In the genomic region with DNA sequence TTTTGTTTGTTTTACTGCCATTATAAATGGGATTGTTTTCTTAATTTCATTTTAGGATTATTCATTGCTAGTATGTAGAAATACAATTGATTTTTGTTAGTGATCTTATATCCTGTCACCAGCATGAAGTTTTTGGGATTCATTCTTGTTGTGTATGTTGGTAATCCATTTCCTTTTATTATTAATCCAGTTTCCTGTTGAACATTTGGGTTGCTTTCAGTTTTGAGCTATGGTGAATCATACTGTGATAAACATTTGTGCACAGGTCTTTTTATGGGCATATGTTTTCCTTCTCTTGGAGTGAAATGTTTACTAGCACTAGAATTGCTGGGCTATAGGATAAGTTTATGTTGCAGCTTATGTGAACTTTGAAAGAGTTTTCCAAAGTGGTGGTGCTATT, we compare ENCODE assay signal across 13 cellular contexts.
A peak's percentile ranks its signal among the peaks of the same experiment; 100 is the strongest.
DNase-seq lines count a peak whose midpoint lies in the region; TF ChIP-seq lines count a peak whose summit lies in the region.
"Had no signal": no experiment of that assay in that cellular context is flagged by ENCODE, and none has a peak within 500 bp of the region (broad histone marks: within the 10 kb centered on the region; RNA-seq: fewer than 3 reads in every experiment).

No MANE protein-coding gene starts in this region.

- peaks cover 2% of the 10 kb centered on the region for H3K9me3 Mint-ChIP-seq in Calu3 (ENCODE audit: low read depth, unreplicated experiment)
- H3K9me3 Mint-ChIP-seq in HFFc6 = no peaks in the 10 kb centered on the region

- H3K27me3 Mint-ChIP-seq in Calu3 (ENCODE audit: unreplicated experiment) = no peaks in the 10 kb centered on the region
- no peaks in the 10 kb centered on the region for H3K27me3 Mint-ChIP-seq in HFFc6 (ENCODE audit: insufficient read depth)
- H3K27me3 Mint-ChIP-seq: activated naive CD4-positive, alpha-beta T cell treated with anti-CD3 and anti-CD28 coated beads, Interleukin-2, amount 50 U/mL, for 24 hours; stimulated activated naive CD8-positive, alpha-beta T cell treated with anti-CD3 and anti-CD28 coated beads, Interleukin-15, Interleukin-2, amounts not matched to agents 100 ng/mL and 50 ng/mL, for 24 hours had no signal

- intact Hi-C loops in Calu3 (cut with micrococcal nuclease; ENCODE audit: unreplicated experiment) = loop anchor here (5.0 kb wide), 1 partner anchor 62 kb away; no protein-coding TSS in a partner anchor

- peak overlapping the region; percentile 52 for H3K27ac Mint-ChIP-seq in Calu3 (ENCODE audit: unreplicated experiment)
- H3K27ac Mint-ChIP-seq in HFFc6 = peak overlapping the region; percentile 83
- H3K27ac Mint-ChIP-seq: activated naive CD4-positive, alpha-beta T cell treated with anti-CD3 and anti-CD28 coated beads, Interleukin-2, amount 50 U/mL, for 24 hours; stimulated activated naive CD8-positive, alpha-beta T cell treated with anti-CD3 and anti-CD28 coated beads, Interleukin-15, Interleukin-2, amounts not matched to agents 100 ng/mL and 50 ng/mL, for 24 hours had no signal

- CTCF ChIA-PET in Calu3 (lab: Charles Lee) = interaction anchor here (0.6 to 1.0 kb wide), 3 partner anchors 14 to 44 kb away, joined by 3 to 4 read pairs (median 3); no protein-coding TSS in a partner anchor

- no peaks in the 10 kb centered on the region for H3K36me3 Mint-ChIP-seq in Calu3 (ENCODE audit: insufficient read depth, unreplicated experiment)
- peaks cover 27% of the 10 kb centered on the region for H3K36me3 Mint-ChIP-seq in HFFc6 (ENCODE audit: low read depth)

- TF ChIP-seq CTCF in Calu3 (IDR thresholded peaks at IDR 0.05; ENCODE audit: unreplicated experiment) (no peak), HFFc6 (IDR thresholded peaks at IDR 0.05) (no peak)

- no TSS peak for BruUV-seq in Calu3 (replicated peaks; lab: Mats Ljungman, UMichigan)

- peak overlapping the region; percentile 19 for H3K4me3 Mint-ChIP-seq in Calu3 (ENCODE audit: low read depth, unreplicated experiment)
- peak overlapping the region; percentile 80 for H3K4me3 Mint-ChIP-seq in HFFc6
- H3K4me3 Mint-ChIP-seq: stimulated activated naive CD8-positive, alpha-beta T cell treated with anti-CD3 and anti-CD28 coated beads, Interleukin-15, Interleukin-2, amounts not matched to agents 100 ng/mL and 50 ng/mL, for 24 hours had no signal

- peaks cover 18% of the 10 kb centered on the region for H3K4me1 Mint-ChIP-seq in Calu3 (ENCODE audit: low read depth, unreplicated experiment)
- H3K4me1 Mint-ChIP-seq in HFFc6 (ENCODE audit: low read depth) = peaks cover 26% of the 10 kb centered on the region

- DNase-seq in Calu3 (no peak), HFFc6 (peak; percentile 29), amniotic epithelial cell (ENCODE audit: low read depth) (peak; percentile 63), iris pigment epithelial cell (ENCODE audit: low read depth) (peak; percentile 72), NOMO-1 (lab: John Stamatoyannopoulos, UW; ENCODE audit: unreplicated experiment in 2 of 2) (no peak), DMS153 (lab: John Stamatoyannopoulos, UW) (no peak), NCI-H446 (lab: John Stamatoyannopoulos, UW) (no peak)
- no peak for DNase-seq in activated CD4-positive, alpha-beta T cell treated with anti-CD3 and anti-CD28 coated beads for 1 hour
- DNase-seq: activated CD4-positive, alpha-beta T cell treated with anti-CD3 and anti-CD28 coated beads for 4 hours; effector memory CD4-positive, alpha-beta T cell; KBM-7 had no signal

Comparison
In these comparisons a context has a peak if more than half of its experiments do, and no peak if none do; other contexts are left out.
1. DNase-seq: peak in HFFc6 (single experiment), amniotic epithelial cell (single experiment) and iris pigment epithelial cell (single experiment); none in Calu3 (single experiment), NOMO-1 (0 of 2), DMS153 (single experiment), activated CD4-positive, alpha-beta T cell treated with anti-CD3 and anti-CD28 coated beads for 1 hour (single experiment) and NCI-H446 (0 of 2).